In the genomic region with DNA sequence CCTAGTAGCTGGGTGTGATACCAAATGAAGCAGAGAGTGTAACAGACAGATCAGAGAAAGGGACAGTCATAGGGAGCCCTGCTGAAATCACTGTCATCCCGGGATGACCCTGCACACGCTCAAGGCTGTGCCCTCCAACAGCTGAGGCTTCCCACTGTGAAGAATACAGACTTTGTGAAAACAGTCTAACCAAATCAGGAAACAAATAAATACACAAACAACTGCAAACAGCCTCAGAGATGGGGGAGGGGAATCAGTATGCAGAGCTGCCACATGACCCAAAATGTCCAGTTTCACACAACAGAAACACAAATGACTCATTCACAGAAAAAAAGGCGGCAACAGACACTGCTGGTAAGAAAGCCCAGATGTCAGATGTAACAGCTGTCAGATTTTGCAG, we compare ENCODE assay signal across 13 cellular contexts.
A peak's percentile ranks its signal among the peaks of the same experiment; 100 is the strongest.
DNase-seq lines count a peak whose midpoint lies in the region; ATAC-seq, FAIRE-seq and TF ChIP-seq lines count a peak whose summit lies in the region.
"Had no signal": no experiment of that assay in that cellular context is flagged by ENCODE, and none has a peak within 500 bp of the region (broad histone marks: within the 10 kb centered on the region; RNA-seq: fewer than 3 reads in every experiment).

No MANE protein-coding gene starts in this region.

- H3K9me3 ChIP-seq in astrocyte (ENCODE audit: insufficient read depth, low read depth, low read length), result no peaks in the 10 kb centered on the region
- H3K9me3 ChIP-seq in left ventricle myocardium inferior (replicated peaks), result peaks cover 32% of the 10 kb centered on the region
- peaks cover 0 to 3% (median 0%) of the 10 kb centered on the region in 4 donors for H3K9me3 ChIP-seq in sigmoid colon
- H3K9me3 ChIP-seq in BE2C, result no peaks in the 10 kb centered on the region; the same call in 1 of the 2 replicates

- H3K4me3 Mint-ChIP-seq in astrocyte (ENCODE audit: unreplicated experiment), result no peak overlapping the region
- H3K4me3 Mint-ChIP-seq: activated B cell treated with CpG ODN at 0.5 μM for 24 hours, immature natural killer cell had no signal

- H3K79me2 ChIP-seq in astrocyte (ENCODE audit: insufficient read depth, low read length), result no peaks in the 10 kb centered on the region
- H3K79me2 ChIP-seq: parathyroid adenoma had no signal

- TF ChIP-seq EP300 in sigmoid colon (IDR thresholded peaks at IDR 0.05), result no peak

- no peak for TF ChIP-seq POLR2A in sigmoid colon (IDR thresholded peaks at IDR 0.05)

- no peak overlapping the region for H2AFZ ChIP-seq in astrocyte (ENCODE audit: low read depth, low read length)
- H2AFZ ChIP-seq: parathyroid adenoma had no signal

- H3K27me3 ChIP-seq in astrocyte (ENCODE audit: insufficient read depth, low read length) (no peaks in the 10 kb centered on the region), left ventricle myocardium inferior (ENCODE audit: low read depth) (peaks cover 34% of the 10 kb centered on the region), sigmoid colon (no peaks in the 10 kb centered on the region), BE2C (no peaks in the 10 kb centered on the region)

- peak; percentile 32 for FAIRE-seq in astrocyte (lab: Jason Lieb, UNC)

- WGBS in sigmoid colon, 2 donors, result 33 to 50% methylated on average over 3 of the region's 3 CpGs

- no peaks in the 10 kb centered on the region for H3K4me1 ChIP-seq in astrocyte (ENCODE audit: insufficient read depth, low read length)
- H3K4me1 ChIP-seq in left ventricle myocardium inferior, result peaks cover 15% of the 10 kb centered on the region
- H3K4me1 ChIP-seq in sigmoid colon, result no peaks in the 10 kb centered on the region
- H3K4me1 ChIP-seq in BE2C, result no peaks in the 10 kb centered on the region
- H3K4me1 ChIP-seq: parathyroid adenoma had no signal

- H3K9ac ChIP-seq in astrocyte (ENCODE audit: low read length), result no peak overlapping the region
- H3K9ac ChIP-seq: parathyroid adenoma had no signal

- H3K27ac Mint-ChIP-seq in astrocyte (ENCODE audit: unreplicated experiment), result no peak overlapping the region
- H3K27ac Mint-ChIP-seq: activated B cell treated with CpG ODN at 0.5 μM for 24 hours, immature natural killer cell had no signal

- H3K9me3 Mint-ChIP-seq in astrocyte (ENCODE audit: unreplicated experiment), result peaks cover 13% of the 10 kb centered on the region

- H3K4me3 ChIP-seq in astrocyte (ENCODE audit: insufficient read depth, low read depth, low read length) (no peak overlapping the region), left ventricle myocardium inferior (no peak overlapping the region), sigmoid colon (no peak overlapping the region), BE2C (ENCODE audit: low read depth, low read length) (no peak overlapping the region)

- ATAC-seq in GM19324 (IDR thresholded peaks at IDR 0.05; ENCODE audit: low FRiP score, unreplicated experiment) (no peak), HG03159 (IDR thresholded peaks at IDR 0.05; ENCODE audit: unreplicated experiment) (no peak), left colon (no peak)

- H3K36me3 Mint-ChIP-seq in astrocyte (ENCODE audit: low read depth, unreplicated experiment), result peaks cover 4% of the 10 kb centered on the region
- H3K36me3 Mint-ChIP-seq: immature natural killer cell had no signal

- intact Hi-C loops in left ventricle myocardium inferior (cut with micrococcal nuclease), result no loop called here
- intact Hi-C loops in sigmoid colon (cut with DNase I), result no loop called here
- intact Hi-C loops in left colon (cut with DNase I, micrococcal nuclease), result no loop called here

- H3K27ac ChIP-seq in astrocyte (ENCODE audit: low read depth, low read length) (no peak overlapping the region), left ventricle myocardium inferior (replicated peaks) (peak overlapping the region; percentile 42), sigmoid colon (peak overlapping the region in 3 of 4 donors; percentile 26 to 45 (median 32))
- H3K27ac ChIP-seq: parathyroid adenoma had no signal

- no peak for TF ChIP-seq CTCF in astrocyte (IDR thresholded peaks at IDR 0.05; ENCODE audit: insufficient read depth, low read depth, low read length)
- TF ChIP-seq CTCF in left ventricle myocardium inferior (IDR thresholded peaks at IDR 0.05; ENCODE audit: borderline replicate concordance), result no peak
- no peak for TF ChIP-seq CTCF in sigmoid colon (IDR thresholded peaks at IDR 0.05)
- TF ChIP-seq CTCF in BE2C (IDR thresholded peaks at IDR 0.05; ENCODE audit: low read depth, low read length), result no peak

- DNase-seq in DMS 273 treated with DMSO at 0.1 percent for 48 hours (lab: John Stamatoyannopoulos, UW) (peak; percentile 13), astrocyte (ENCODE audit: low read depth) (no peak), left ventricle myocardium inferior (no peak), sigmoid colon (peak; percentile 40), left colon (no peak), BE2C (no peak)
- DNase-seq: activated B cell treated with CpG ODN at 0.5 μM for 24 hours; activated effector memory CD4-positive, alpha-beta T cell treated with anti-CD3 and anti-CD28 coated beads, Interleukin-2, amount 50 U/mL, for 16 hours; immature natural killer cell; NCI-H1436 had no signal

- H3K36me3 ChIP-seq in astrocyte (ENCODE audit: insufficient read depth, low read length) (no peaks in the 10 kb centered on the region), left ventricle myocardium inferior (no peaks in the 10 kb centered on the region), sigmoid colon (no peaks in the 10 kb centered on the region), BE2C (no peaks in the 10 kb centered on the region)

- peaks cover 8% of the 10 kb centered on the region for H3K27me3 Mint-ChIP-seq in astrocyte (ENCODE audit: low read depth, unreplicated experiment)

- H3K4me1 Mint-ChIP-seq in astrocyte (ENCODE audit: low read depth, unreplicated experiment), result peaks cover 11% of the 10 kb centered on the region
- H3K4me1 Mint-ChIP-seq: activated B cell treated with CpG ODN at 0.5 μM for 24 hours, immature natural killer cell had no signal

- no peak overlapping the region for H3K4me2 ChIP-seq in astrocyte (ENCODE audit: low read length)

- H4K20me1 ChIP-seq in astrocyte (ENCODE audit: insufficient read depth, low read length), result no peaks in the 10 kb centered on the region

Comparison
In these comparisons a context has a peak if more than half of its experiments do, and no peak if none do; other contexts are left out.
1. DNase-seq: peak in DMS 273 treated with DMSO at 0.1 percent for 48 hours (single experiment) and sigmoid colon (single experiment); none in astrocyte (single experiment), left ventricle myocardium inferior (single experiment), left colon (0 of 2) and BE2C (single experiment).